Comparison of ENCODE assay signal across 8 cellular contexts in genomic region chr12:58917699-58918334, GRCh38. TPM values are rescaled to one million over a fixed set of nuclear protein-coding genes. Genes with fewer than 3 reads are reported as not detected.
DNase-seq lines count a peak whose midpoint lies in the region; ATAC-seq, FAIRE-seq and TF ChIP-seq lines count a peak whose summit lies in the region.

No MANE protein-coding gene starts in this region.

- no peak for FAIRE-seq in HTR-8/SVneo (lab: Jason Lieb, UNC)

- H3K4me1 ChIP-seq in RWPE2 (ENCODE audit: insufficient read depth, poor library complexity, severe bottlenecking) (peaks cover 29% of the 10 kb centered on the region), gastrocnemius medialis (peaks cover 39 to 43% of the 10 kb centered on the region in 2 donors)

- intact Hi-C loops in gastrocnemius medialis (cut with DNase I; ENCODE audit: low total_unique reads): loop anchor here (2.0 to 10.0 kb wide), 2 partner anchors 473 to 977 kb away; partner anchors contain the start of gene ATP23

- ATAC-seq in RWPE2 (ENCODE audit: low read depth): no peak
- ATAC-seq in gastrocnemius medialis: no peak
- no peak for ATAC-seq in HG02588 (IDR thresholded peaks at IDR 0.05; ENCODE audit: unreplicated experiment)

- no peak for TF ChIP-seq CTCF in GM20000 (IDR thresholded peaks at IDR 0.05; ENCODE audit: extremely low read depth, missing control alignments)
- no peak for TF ChIP-seq CTCF in RWPE2 (IDR thresholded peaks at IDR 0.05; ENCODE audit: poor library complexity, severe bottlenecking)
- no peak for TF ChIP-seq CTCF in glutamatergic neuron (IDR thresholded peaks at IDR 0.05; ENCODE audit: partially characterized antibody, unreplicated experiment)
- no peak for TF ChIP-seq CTCF in gastrocnemius medialis (IDR thresholded peaks at IDR 0.05 in 4 of 5, conservative IDR thresholded peaks at IDR 0.05 in 1 of 5)

- H3K27me3 ChIP-seq in RWPE2 (ENCODE audit: insufficient read depth, poor library complexity, severe bottlenecking) (no peaks in the 10 kb centered on the region), gastrocnemius medialis (no peaks in the 10 kb centered on the region)

- TF ChIP-seq POLR2A in gastrocnemius medialis (IDR thresholded peaks at IDR 0.05): no peak

- peaks cover 3% of the 10 kb centered on the region for H3K9me3 Mint-ChIP-seq in glutamatergic neuron (ENCODE audit: unreplicated experiment)

- in situ Hi-C loops in gastrocnemius medialis (cut with MboI; ENCODE audit: low sequenced_read_pairs in 4 of 4): no loop called here

- H3K36me3 Mint-ChIP-seq in glutamatergic neuron (ENCODE audit: unreplicated experiment): no peaks in the 10 kb centered on the region

- H3K4me3 ChIP-seq in RWPE2 (ENCODE audit: severe bottlenecking) (peak overlapping the region; percentile 51), gastrocnemius medialis (peak overlapping the region; percentile 62 to 96 (median 88))

- H3K27ac ChIP-seq in RWPE2 (ENCODE audit: poor library complexity, severe bottlenecking): peak overlapping the region; percentile 81
- H3K27ac ChIP-seq in gastrocnemius medialis: peak overlapping the region; percentile 85 to 95 (median 93)

- H3K4me3 Mint-ChIP-seq in glutamatergic neuron (ENCODE audit: unreplicated experiment): peak overlapping the region; percentile 83

- peaks cover 42% of the 10 kb centered on the region for H3K4me1 Mint-ChIP-seq in glutamatergic neuron (ENCODE audit: low read depth, unreplicated experiment)

- DNase-seq in GM20000 (ENCODE audit: low spot score) (peak; percentile 10), RWPE2 (ENCODE audit: low spot score) (no peak), glutamatergic neuron (no peak), gastrocnemius medialis (no peak), HTR-8/SVneo (ENCODE audit: insufficient read length, low spot score) (no peak), hypothalamus (lab: John Stamatoyannopoulos, UW) (no peak), NCI-H1105 treated with DMSO at 0.1 percent for 48 hours (lab: John Stamatoyannopoulos, UW) (no peak)

- H3K9me3 ChIP-seq in RWPE2 (ENCODE audit: severe bottlenecking) (no peaks in the 10 kb centered on the region), gastrocnemius medialis (no peaks in the 10 kb centered on the region)

- H3K36me3 ChIP-seq in RWPE2 (ENCODE audit: low read depth) (peaks cover 15% of the 10 kb centered on the region), gastrocnemius medialis (peaks cover 0 to 4% of the 10 kb centered on the region in 2 donors)

- H3K27ac Mint-ChIP-seq in glutamatergic neuron (ENCODE audit: unreplicated experiment): peak overlapping the region; percentile 34

- no peaks in the 10 kb centered on the region for H3K27me3 Mint-ChIP-seq in glutamatergic neuron (ENCODE audit: unreplicated experiment)

RNA-seq across cellular contexts. Expression of gene LRIG3, which starts 2.5 kb away (rescaled TPM):
- total RNA-seq in glutamatergic neuron (ENCODE audit: unreplicated experiment) (6.9 TPM), gastrocnemius medialis (10 to 100 TPM in 1 of 4 donors, 1 to 10 TPM in 3; 4.7 to 14.7 (median 7.7) TPM)
